ENCODE assay signal across 14 cellular contexts in genomic region chr6:152471459-152472070, GRCh38.
DNase-seq lines count a peak whose midpoint lies in the region; ATAC-seq and TF ChIP-seq lines count a peak whose summit lies in the region.
"Had no signal": no experiment of that assay in that cellular context is flagged by ENCODE, and none has a peak within 500 bp of the region (broad histone marks: within the 10 kb centered on the region; RNA-seq: fewer than 3 reads in every experiment).

No MANE protein-coding gene starts in this region.

- 76% methylated on average over 8 of the region's 8 CpGs for WGBS in smooth muscle cell (ENCODE audit: low lambda C conversion rate)

- in situ Hi-C loops in G401 (cut with HindIII; ENCODE audit: low sequenced_read_pairs), result no loop called here

- H3K27ac Mint-ChIP-seq in T-helper 2 cell treated with Interferon-gamma antibody and Interleukin-4, amounts not matched to agents 5 μg/mL and 100 μg/mL, for 36 hours, result no peak overlapping the region
- H3K27ac Mint-ChIP-seq: activated CD4-positive, alpha-beta T cell treated with anti-CD3 and anti-CD28 coated beads, Interleukin-2, amount 10 ng/mL, durations not matched to agents 24 days and 14 days had no signal

- peaks cover 0 to 4% of the 10 kb centered on the region in 2 donors for H3K4me1 ChIP-seq in ascending aorta
- H3K4me1 ChIP-seq in smooth muscle cell (ENCODE audit: low read depth), result no peaks in the 10 kb centered on the region
- H3K4me1 ChIP-seq: right lobe of liver had no signal

- peak overlapping the region; percentile 70 for H2AFZ ChIP-seq in smooth muscle cell (ENCODE audit: low read depth)

- H3K27ac ChIP-seq in ascending aorta, result peak overlapping the region in 1 of 2 donors; percentile 45
- H3K27ac ChIP-seq in smooth muscle cell (ENCODE audit: low read depth), result no peak overlapping the region
- H3K27ac ChIP-seq: right lobe of liver had no signal

- H3K27me3 Mint-ChIP-seq in T-helper 2 cell treated with Interferon-gamma antibody and Interleukin-4, amounts not matched to agents 5 μg/mL and 100 μg/mL, for 36 hours (ENCODE audit: low read depth), result no peaks in the 10 kb centered on the region
- H3K27me3 Mint-ChIP-seq: activated CD4-positive, alpha-beta T cell treated with anti-CD3 and anti-CD28 coated beads, Interleukin-2, amount 10 ng/mL, durations not matched to agents 24 days and 14 days had no signal

- no peak overlapping the region for H3K9ac ChIP-seq in smooth muscle cell (ENCODE audit: low read depth)

- H3F3A ChIP-seq in smooth muscle cell (ENCODE audit: low read depth), result no peaks in the 10 kb centered on the region

- no peaks in the 10 kb centered on the region for H3K4me1 Mint-ChIP-seq in T-helper 2 cell treated with Interferon-gamma antibody and Interleukin-4, amounts not matched to agents 5 μg/mL and 100 μg/mL, for 36 hours (ENCODE audit: low read depth)
- H3K4me1 Mint-ChIP-seq: activated CD4-positive, alpha-beta T cell treated with anti-CD3 and anti-CD28 coated beads, Interleukin-2, amount 10 ng/mL, durations not matched to agents 24 days and 14 days had no signal

- no peak for ATAC-seq in HG03025 (IDR thresholded peaks at IDR 0.05; ENCODE audit: low FRiP score, unreplicated experiment)
- no peak for ATAC-seq in HG03196 (IDR thresholded peaks at IDR 0.05; ENCODE audit: unreplicated experiment)
- ATAC-seq: right lobe of liver had no signal

- intact Hi-C loops in ascending aorta (cut with DNase I), result loop anchor here (5.0 kb wide), 1 partner anchor 94 kb away; no protein-coding TSS in a partner anchor

- H3K9me3 Mint-ChIP-seq in T-helper 2 cell treated with Interferon-gamma antibody and Interleukin-4, amounts not matched to agents 5 μg/mL and 100 μg/mL, for 36 hours, result no peaks in the 10 kb centered on the region
- H3K9me3 Mint-ChIP-seq: activated CD4-positive, alpha-beta T cell treated with anti-CD3 and anti-CD28 coated beads, Interleukin-2, amount 10 ng/mL, durations not matched to agents 24 days and 14 days had no signal

- H3K4me3 ChIP-seq in ascending aorta (peak overlapping the region; percentile 0 to 59), kidney epithelial cell (ENCODE audit: low read depth, low read length) (peak overlapping the region; percentile 34), smooth muscle cell (no peak overlapping the region)
- H3K4me3 ChIP-seq: right lobe of liver had no signal

- H3K9me3 ChIP-seq in ascending aorta, result no peaks in the 10 kb centered on the region
- no peaks in the 10 kb centered on the region for H3K9me3 ChIP-seq in smooth muscle cell (replicated peaks; ENCODE audit: low read depth)
- H3K9me3 ChIP-seq: right lobe of liver had no signal

- peak overlapping the region; percentile 41 for H3K4me2 ChIP-seq in smooth muscle cell

- no peaks in the 10 kb centered on the region for H3K79me2 ChIP-seq in smooth muscle cell (ENCODE audit: low read depth)

- no peaks in the 10 kb centered on the region for H4K20me1 ChIP-seq in smooth muscle cell (ENCODE audit: low read depth)

- H3K4me3 Mint-ChIP-seq in T-helper 2 cell treated with Interferon-gamma antibody and Interleukin-4, amounts not matched to agents 5 μg/mL and 100 μg/mL, for 36 hours, result no peak overlapping the region
- H3K4me3 Mint-ChIP-seq: activated CD4-positive, alpha-beta T cell treated with anti-CD3 and anti-CD28 coated beads, Interleukin-2, amount 10 ng/mL, durations not matched to agents 24 days and 14 days had no signal

- peak; percentile 67 for DNase-seq in G401 (ENCODE audit: low spot score)
- no peak for DNase-seq in ascending aorta (ENCODE audit: low spot score in 2 of 2)
- DNase-seq in kidney epithelial cell (ENCODE audit: low read depth), result peak; percentile 76
- DNase-seq in smooth muscle cell (lab: John Stamatoyannopoulos, UW; ENCODE audit: unreplicated experiment), result no peak
- DNase-seq in T-helper 2 cell treated with Interferon-gamma antibody and Interleukin-4, amounts not matched to agents 5 μg/mL and 100 μg/mL, for 36 hours (ENCODE audit: low spot score), result no peak
- DNase-seq in DMS 273 treated with DMSO at 0.1 percent for 48 hours (lab: John Stamatoyannopoulos, UW), result no peak
- DNase-seq: activated CD4-positive, alpha-beta T cell treated with anti-CD3 and anti-CD28 coated beads, Interleukin-2, amount 10 ng/mL, durations not matched to agents 24 days and 14 days; activated effector memory CD4-positive, alpha-beta T cell treated with anti-CD3 and anti-CD28 coated beads, Interleukin-2, amount 50 U/mL, for 16 hours; mammary epithelial cell; NCI-H1048; NCI-H774; right lobe of liver had no signal

- H3K27me3 ChIP-seq in ascending aorta (no peaks in the 10 kb centered on the region), kidney epithelial cell (ENCODE audit: control insufficient read depth, insufficient read depth, low read length) (no peaks in the 10 kb centered on the region), smooth muscle cell (ENCODE audit: low read depth) (no peaks in the 10 kb centered on the region)
- H3K27me3 ChIP-seq: right lobe of liver had no signal

- H3K36me3 ChIP-seq in ascending aorta (no peaks in the 10 kb centered on the region), kidney epithelial cell (ENCODE audit: control insufficient read depth, insufficient read depth, low read length) (no peaks in the 10 kb centered on the region), smooth muscle cell (ENCODE audit: low read depth) (no peaks in the 10 kb centered on the region)
- H3K36me3 ChIP-seq: right lobe of liver had no signal

- no peak for TF ChIP-seq CTCF in ascending aorta (IDR thresholded peaks at IDR 0.05)
- TF ChIP-seq CTCF in kidney epithelial cell (IDR thresholded peaks at IDR 0.05; ENCODE audit: insufficient read depth, low read length, poor library complexity, severe bottlenecking), result no peak
- no peak for TF ChIP-seq CTCF in smooth muscle cell (IDR thresholded peaks at IDR 0.05; ENCODE audit: borderline replicate concordance, insufficient read depth, poor library complexity, severe bottlenecking)

- H3K36me3 Mint-ChIP-seq in T-helper 2 cell treated with Interferon-gamma antibody and Interleukin-4, amounts not matched to agents 5 μg/mL and 100 μg/mL, for 36 hours (ENCODE audit: low read depth), result no peaks in the 10 kb centered on the region

Comparison
In these comparisons a context has a peak if more than half of its experiments do, and no peak if none do; other contexts are left out.
1. DNase-seq: peak in G401 (single experiment) and kidney epithelial cell (single experiment); none in ascending aorta (0 of 2), smooth muscle cell (single experiment), T-helper 2 cell treated with Interferon-gamma antibody and Interleukin-4, amounts not matched to agents 5 μg/mL and 100 μg/mL, for 36 hours (single experiment) and DMS 273 treated with DMSO at 0.1 percent for 48 hours (single experiment).